ENCODE assay signal across 11 cellular contexts in the genomic region with DNA sequence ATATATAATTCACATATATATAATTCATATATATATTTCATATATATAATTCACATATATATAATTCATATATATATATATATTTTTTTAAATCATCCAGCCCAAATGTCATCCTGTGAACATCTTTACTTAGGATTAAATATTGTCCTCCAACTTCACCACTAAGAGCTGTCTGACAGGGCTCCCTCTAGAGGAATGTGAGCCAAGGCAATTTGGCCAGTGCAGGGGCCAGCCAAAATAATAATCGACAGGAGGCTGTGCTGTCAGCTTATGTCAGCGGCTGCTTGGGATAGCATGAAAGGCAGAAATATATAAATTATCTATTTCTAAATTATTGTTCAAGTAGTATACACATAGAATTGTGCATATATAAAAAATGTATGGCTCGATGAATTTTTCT. TPM values are rescaled to one million over a fixed set of nuclear protein-coding genes. Genes with fewer than 3 reads are reported as not detected.
DNase-seq lines count a peak whose midpoint lies in the region; ATAC-seq, FAIRE-seq and TF ChIP-seq lines count a peak whose summit lies in the region.
"Had no signal": no experiment of that assay in that cellular context is flagged by ENCODE, and none has a peak within 500 bp of the region (broad histone marks: within the 10 kb centered on the region; RNA-seq: fewer than 3 reads in every experiment).

No MANE protein-coding gene starts in this region.

- H3K27ac Mint-ChIP-seq in T-helper 17 cell, result no peak overlapping the region

- TF ChIP-seq POLR2A in A549 (IDR thresholded peaks at IDR 0.05; ENCODE audit: low read length), result no peak

- H3K27me3 ChIP-seq in Panc1 (ENCODE audit: control insufficient read depth, insufficient read depth, low read length), result no peaks in the 10 kb centered on the region
- no peaks in the 10 kb centered on the region for H3K27me3 ChIP-seq in fibroblast of lung (ENCODE audit: control insufficient read depth, insufficient read depth, low read length)
- H3K27me3 ChIP-seq: colonic mucosa had no signal

- no peak for FAIRE-seq in A549 (lab: Jason Lieb, UNC)
- FAIRE-seq: islet of Langerhans had no signal

- H3K27ac ChIP-seq in A549, result no peak overlapping the region
- H3K27ac ChIP-seq in Panc1 (ENCODE audit: low read length), result no peak overlapping the region
- H3K27ac ChIP-seq in fibroblast of lung (ENCODE audit: insufficient read depth, low read length), result no peak overlapping the region
- H3K27ac ChIP-seq: colonic mucosa had no signal

- H3K27me3 Mint-ChIP-seq in T-helper 17 cell, result no peaks in the 10 kb centered on the region

- H3K4me1 ChIP-seq in A549 (peaks cover 4% of the 10 kb centered on the region; the same call in 1 of the 3 replicates), Panc1 (ENCODE audit: control insufficient read depth, insufficient read depth, low read length) (no peaks in the 10 kb centered on the region), fibroblast of lung (ENCODE audit: control insufficient read depth, extremely low read depth, insufficient read depth, low read length) (no peaks in the 10 kb centered on the region)
- H3K4me1 ChIP-seq: colonic mucosa had no signal

- 27% methylated on average over 3 of the region's 3 CpGs for WGBS in A549 (ENCODE audit: missing lambda C conversion rate)

- BruUV-seq in Panc1 (replicated peaks; lab: Mats Ljungman, UMichigan), result no TSS peak

- intact Hi-C loops in Panc1 (cut with micrococcal nuclease; ENCODE audit: unreplicated experiment), result no loop called here

- peak in 1 of 2 experiments; percentile 11; a peak in 1 of 5 replicates for TF ChIP-seq RAD21 in A549 (conservative IDR thresholded peaks at IDR 0.05 in 1 of 2, IDR thresholded peaks at IDR 0.05 in 1 of 2)

- H3K36me3 Mint-ChIP-seq in T-helper 17 cell (ENCODE audit: low read depth), result no peaks in the 10 kb centered on the region

- H3K4me3 Mint-ChIP-seq in T-helper 17 cell, result no peak overlapping the region

- CTCF ChIA-PET in A549 (lab: Yijun Ruan, JAX), result interaction anchor here (1.1 kb wide), 1 partner anchor 24 kb away, joined by 4 read pairs; no protein-coding TSS in a partner anchor
- CTCF ChIA-PET in Panc1 (lab: Charles Lee), result interaction anchor here (1.1 kb wide), 1 partner anchor 25 kb away, joined by 3 read pairs; no protein-coding TSS in a partner anchor

- H3K79me2 ChIP-seq in fibroblast of lung (ENCODE audit: control insufficient read depth, insufficient read depth, low read length), result no peaks in the 10 kb centered on the region

- in situ Hi-C loops in Panc1 (cut with HindIII; ENCODE audit: low pct_unique_long_range_greater_than_20kb, low sequenced_read_pairs), result no loop called here

- no peak for TF ChIP-seq EP300 in A549 (IDR thresholded peaks at IDR 0.05)

- no peak overlapping the region for H2AFZ ChIP-seq in fibroblast of lung (ENCODE audit: low read length)

- peak; percentile 68 to 80; a peak in 4 of 6 replicates for ATAC-seq in A549
- no peak for ATAC-seq in Panc1
- no peak for ATAC-seq in T-helper 17 cell

- no peaks in the 10 kb centered on the region for H3K36me3 ChIP-seq in Panc1 (ENCODE audit: control insufficient read depth, insufficient read depth, low read length)
- no peaks in the 10 kb centered on the region for H3K36me3 ChIP-seq in fibroblast of lung (ENCODE audit: control insufficient read depth, insufficient read depth, low read length)
- H3K36me3 ChIP-seq: colonic mucosa had no signal

- DNase-seq in A549 (ENCODE audit: low read depth in 1 of 2, low spot score in 1 of 2) (peak; percentile 23 to 24), Panc1 (ENCODE audit: low read depth, low spot score) (no peak), fibroblast of lung (ENCODE audit: low read depth in 2 of 2) (peak in 1 of 2 donors; percentile 18), T-helper 17 cell (no peak), islet precursor cell (no peak), DMS79 treated with DMSO at 0.1 percent for 48 hours (lab: John Stamatoyannopoulos, UW) (no peak)
- no peak for DNase-seq in stimulated activated naive CD4-positive, alpha-beta T cell treated with Interleukin-2 at 50 U/mL for 16 hours (lab: John Stamatoyannopoulos, UW)
- DNase-seq: colonic mucosa, SHP77 treated with DMSO at 0.1 percent for 48 hours had no signal

- H3K9me3 ChIP-seq in A549 (no peaks in the 10 kb centered on the region), Panc1 (ENCODE audit: control insufficient read depth, insufficient read depth, low read depth, low read length) (no peaks in the 10 kb centered on the region), fibroblast of lung (ENCODE audit: control insufficient read depth, insufficient read depth, low read depth, low read length) (no peaks in the 10 kb centered on the region), T-helper 17 cell (ENCODE audit: control insufficient read depth, low read length, poor library complexity, severe bottlenecking) (no peaks in the 10 kb centered on the region)
- H3K9me3 ChIP-seq: colonic mucosa had no signal

- no peaks in the 10 kb centered on the region for H4K20me1 ChIP-seq in fibroblast of lung (ENCODE audit: control insufficient read depth, extremely low read depth, insufficient read depth, low read length)

- peak; percentile 37 for TF ChIP-seq CTCF in A549 (IDR thresholded peaks at IDR 0.05)
- TF ChIP-seq CTCF in GM12874 (IDR thresholded peaks at IDR 0.05; ENCODE audit: insufficient read depth, low read depth, low read length), result peak; percentile 22; the same call in 1 of the 2 replicates
- TF ChIP-seq CTCF in Panc1 (IDR thresholded peaks at IDR 0.05), result peak; percentile 43
- peak; percentile 16 to 34 for TF ChIP-seq CTCF in fibroblast of lung (conservative IDR thresholded peaks at IDR 0.05 in 1 of 2, IDR thresholded peaks at IDR 0.05 in 1 of 2; ENCODE audit: low read depth in 1 of 2, low read length in 2 of 2)

- H3K4me2 ChIP-seq in A549 (no peak overlapping the region), fibroblast of lung (ENCODE audit: extremely low read depth, insufficient read depth, low read length) (no peak overlapping the region)

- no peaks in the 10 kb centered on the region for H3K4me1 Mint-ChIP-seq in T-helper 17 cell

- POLR2A ChIA-PET in A549 (lab: Yijun Ruan, JAX) (no interaction called here), Panc1 (lab: Charles Lee) (no interaction called here)

- H3K9ac ChIP-seq in fibroblast of lung (ENCODE audit: insufficient read depth, low read length), result no peak overlapping the region

- H3K4me3 ChIP-seq in A549, result no peak overlapping the region
- no peak overlapping the region for H3K4me3 ChIP-seq in Panc1 (ENCODE audit: low read depth in 2 of 2, low read length in 2 of 2)
- H3K4me3 ChIP-seq in fibroblast of lung (replicated peaks in 1 of 4; ENCODE audit: control extremely low read depth in 1 of 4, insufficient read depth in 1 of 4, low read depth in 3 of 4, low read length in 4 of 4), result no peak overlapping the region
- H3K4me3 ChIP-seq: colonic mucosa had no signal

TF ChIP-seq in A549, 52 proteins besides CTCF, POLR2A, EP300 and RAD21 (continues in another document):
- no peak for TF ChIP-seq NR3C1 (IDR thresholded peaks at IDR 0.05)
- TF ChIP-seq CEBPB (IDR thresholded peaks at IDR 0.05), result no peak
- TF ChIP-seq HOXB13 (CRISPR knock-in tag; IDR thresholded peaks at IDR 0.05; ENCODE audit: low read depth), result no peak
- no peak for TF ChIP-seq NFE2L2 (conservative IDR thresholded peaks at IDR 0.05; ENCODE audit: low read length)
- TF ChIP-seq BHLHE40 (IDR thresholded peaks at IDR 0.05; ENCODE audit: low read depth, low read length), result no peak
- TF ChIP-seq HOXA7 (CRISPR knock-in tag; IDR thresholded peaks at IDR 0.05), result no peak
- no peak for TF ChIP-seq CBX2 (IDR thresholded peaks at IDR 0.05; ENCODE audit: borderline replicate concordance, low read depth)
- no peak for TF ChIP-seq ZSCAN20 (CRISPR knock-in tag; IDR thresholded peaks at IDR 0.05)
- TF ChIP-seq CHD2 (IDR thresholded peaks at IDR 0.05; ENCODE audit: low read length, partially characterized antibody), result no peak
- TF ChIP-seq, protein P1, sequence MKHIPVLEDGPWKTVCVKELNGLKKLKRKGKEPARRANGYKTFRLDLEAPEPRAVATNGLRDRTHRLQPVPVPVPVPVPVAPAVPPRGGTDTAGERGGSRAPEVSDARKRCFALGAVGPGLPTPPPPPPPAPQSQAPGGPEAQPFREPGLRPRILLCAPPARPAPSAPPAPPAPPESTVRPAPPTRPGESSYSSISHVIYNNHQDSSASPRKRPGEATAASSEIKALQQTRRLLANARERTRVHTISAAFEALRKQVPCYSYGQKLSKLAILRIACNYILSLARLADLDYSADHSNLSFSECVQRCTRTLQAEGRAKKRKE (CRISPR knock-in tag; IDR thresholded peaks at IDR 0.05; ENCODE audit: low read depth), result no peak
- no peak for TF ChIP-seq EHMT2 (IDR thresholded peaks at IDR 0.05; ENCODE audit: low read depth)
- TF ChIP-seq CHD4 (IDR thresholded peaks at IDR 0.05; ENCODE audit: borderline replicate concordance), result no peak
- no peak for TF ChIP-seq NPAS2 (CRISPR knock-in tag; IDR thresholded peaks at IDR 0.05; ENCODE audit: borderline replicate concordance)
- TF ChIP-seq KDM1A (IDR thresholded peaks at IDR 0.05; ENCODE audit: low read depth), result no peak

RNA-seq across cellular contexts. Expression of a gene that starts 29.5 kb away (rescaled TPM):
- not detected in 2 replicates for polyA plus RNA-seq in A549 (2011; rRNA removed)
- polyA plus RNA-seq in A549 (2012; cell fraction: cytosol; rRNA removed), result not detected in 2 replicates
- not detected in 2 replicates for polyA plus RNA-seq in A549 (2012; cell fraction: nucleus; rRNA removed)
- not detected in 3 replicates for polyA plus RNA-seq in A549 (2017; fragmentation: RNase III; extraction: RNeasy Plus Mini Kit Qiagen cat#74134 plus additional on column Dnase treatment)
- polyA minus RNA-seq in A549 (2011; rRNA and poly(A)+ RNA removed), result not detected in 2 replicates
- total RNA-seq in Panc1 (2021; ENCODE audit: unreplicated experiment), result not detected
- polyA plus RNA-seq in Panc1 (2012; ENCODE audit: insufficient read length), result not detected
- total RNA-seq in fibroblast of lung, result 0.17 and 2.1 TPM in 2 replicates
- 0.32 and 0.71 TPM in 2 replicates for polyA plus RNA-seq in fibroblast of lung
- polyA plus RNA-seq in fibroblast of lung (2012), result 0.27 TPM in 2 replicates
- not detected in 2 replicates for polyA minus RNA-seq in fibroblast of lung (ENCODE audit: low replicate concordance)
- not detected for total RNA-seq in T-helper 17 cell

RNA-seq across cellular contexts. Expression of a gene that starts 54.1 kb away (rescaled TPM):
- 2.4 and 2.7 TPM in 2 replicates for polyA plus RNA-seq in A549 (2011; rRNA removed)
- polyA plus RNA-seq in A549 (2012; cell fraction: cytosol; rRNA removed), result 0.28 and 0.31 TPM in 2 replicates
- polyA plus RNA-seq in A549 (2012; cell fraction: nucleus; rRNA removed), result 0.23 and 0.43 TPM in 2 replicates
- polyA plus RNA-seq in A549 (2017; fragmentation: RNase III; extraction: RNeasy Plus Mini Kit Qiagen cat#74134 plus additional on column Dnase treatment), result 0.62 to 0.96 TPM (median 0.81 TPM) in 3 replicates
- 1.4 and 3.8 TPM in 2 replicates for polyA minus RNA-seq in A549 (2011; rRNA and poly(A)+ RNA removed)
- total RNA-seq in Panc1 (2021; ENCODE audit: unreplicated experiment), result 0.92 TPM
- 0.40 TPM for polyA plus RNA-seq in Panc1 (2012; ENCODE audit: insufficient read length)
- total RNA-seq in fibroblast of lung, result 4.6 and 7.3 TPM in 2 replicates
- polyA plus RNA-seq in fibroblast of lung, result 1.6 and 2.3 TPM in 2 replicates
- polyA plus RNA-seq in fibroblast of lung (2012), result 0.94 and 1.2 TPM in 2 replicates
- polyA minus RNA-seq in fibroblast of lung (ENCODE audit: low replicate concordance), result 0.59 and 1.7 TPM in 2 replicates
- 1 to 10 TPM; 7.8 to 8.8 TPM for total RNA-seq in T-helper 17 cell

Comparison
In these comparisons a context has a peak if more than half of its experiments do, and no peak if none do; other contexts are left out.
1. ATAC-seq: peak in A549 (2 of 2); none in Panc1 (single experiment) and T-helper 17 cell (single experiment).
2. DNase-seq: peak in A549 (2 of 2); none in Panc1 (single experiment), T-helper 17 cell (0 of 3), islet precursor cell (single experiment), DMS79 treated with DMSO at 0.1 percent for 48 hours (single experiment) and stimulated activated naive CD4-positive, alpha-beta T cell treated with Interleukin-2 at 50 U/mL for 16 hours (single experiment).
3. Peak in every context shown above with its lines, with median percentiles within 50 percentile points of each other: CTCF ChIP-seq.